Comparison of ENCODE assay signal across 6 cellular contexts in genomic region chr12:82360834-82361233, GRCh38. TPM values are rescaled to one million over a fixed set of nuclear protein-coding genes. Genes with fewer than 3 reads are reported as not detected.
DNase-seq lines count a peak whose midpoint lies in the region; ATAC-seq, FAIRE-seq and TF ChIP-seq lines count a peak whose summit lies in the region.
"Not testable (repeated sequence)": the region's sequence is repeated elsewhere in the genome, so short reads cannot be mapped to it uniquely, and the experiment has no call there.

No MANE protein-coding gene starts in this region.

- peak overlapping the region in 1 of 3 donors; percentile 10 for H3K27ac Mint-ChIP-seq in CD4-positive, CD25-positive, alpha-beta regulatory T cell
- H3K27ac Mint-ChIP-seq in WTC11, result not testable (repeated sequence)

- H3K27me3 ChIP-seq in CD4-positive, CD25-positive, alpha-beta regulatory T cell (ENCODE audit: control insufficient read depth, insufficient read depth, low read length); GM12878 (replicated peaks in 1 of 2; ENCODE audit: control insufficient read depth in 2 of 2, insufficient read depth in 2 of 2, low read length in 1 of 2); HepG2 (ENCODE audit: control insufficient read depth in 1 of 2, insufficient read depth in 2 of 2, low read length in 2 of 2); testis: not testable (repeated sequence)

- peak overlapping the region in 3 of 4 donors; percentile 36 to 98 (median 64) for H3K4me3 Mint-ChIP-seq in CD4-positive, CD25-positive, alpha-beta regulatory T cell
- H3K4me3 Mint-ChIP-seq in WTC11, result not testable (repeated sequence)
- peak overlapping the region; percentile 8 for H3K4me3 Mint-ChIP-seq in activated T-cell treated with anti-CD3 and anti-CD28 coated beads, Interleukin-2, amount 50 U/mL, for 4 hours

- peaks cover 30% of the 10 kb centered on the region for H3K4me1 ChIP-seq in CD4-positive, CD25-positive, alpha-beta regulatory T cell (ENCODE audit: control insufficient read depth, insufficient read depth, low read length, poor library complexity, severe bottlenecking)
- not testable (repeated sequence) for H3K4me1 ChIP-seq in GM12878 (ENCODE audit: control insufficient read depth, insufficient read depth, low read length)
- H3K4me1 ChIP-seq in HepG2 (ENCODE audit: insufficient read depth, low read length) (peaks cover 21% of the 10 kb centered on the region), testis (peaks cover 13% of the 10 kb centered on the region)

- H3K9me3 Mint-ChIP-seq in CD4-positive, CD25-positive, alpha-beta regulatory T cell; WTC11; activated T-cell treated with anti-CD3 and anti-CD28 coated beads, Interleukin-2, amount 50 U/mL, for 4 hours: not testable (repeated sequence)

- H3K27ac ChIP-seq in CD4-positive, CD25-positive, alpha-beta regulatory T cell (ENCODE audit: insufficient read depth, low read length, poor library complexity, severe bottlenecking); GM12878 (ENCODE audit: control insufficient read depth, insufficient read depth); HepG2 (ENCODE audit: extremely low read length, insufficient read depth, low read length); testis: not testable (repeated sequence)

- not testable (repeated sequence) for TF ChIP-seq RAD21 in GM12878 (IDR thresholded peaks at IDR 0.05; ENCODE audit: insufficient read depth, low read depth, low read length); HepG2 (CRISPR knock-in tag; IDR thresholded peaks at IDR 0.05)

- RAD21 ChIA-PET in GM12878 (lab: Charles Lee; ENCODE audit: unreplicated experiment), result interaction anchor here (0.9 to 1.5 kb wide), 2 partner anchors 717 to 1463 kb away, joined by 3 read pairs; no protein-coding TSS in a partner anchor

- peaks cover 25% of the 10 kb centered on the region for H3K36me3 Mint-ChIP-seq in CD4-positive, CD25-positive, alpha-beta regulatory T cell
- peaks cover 29% of the 10 kb centered on the region for H3K36me3 Mint-ChIP-seq in WTC11
- peaks cover 18% of the 10 kb centered on the region for H3K36me3 Mint-ChIP-seq in activated T-cell treated with anti-CD3 and anti-CD28 coated beads, Interleukin-2, amount 50 U/mL, for 4 hours (ENCODE audit: insufficient read depth)

- not testable (repeated sequence) for H3K27me3 Mint-ChIP-seq in CD4-positive, CD25-positive, alpha-beta regulatory T cell; WTC11 (ENCODE audit: low read depth); activated T-cell treated with anti-CD3 and anti-CD28 coated beads, Interleukin-2, amount 50 U/mL, for 4 hours (ENCODE audit: low read depth)

- not testable (repeated sequence) for TF ChIP-seq POLR2A in GM12878 (IDR thresholded peaks at IDR 0.05; ENCODE audit: low read depth, low read length); HepG2 (IDR thresholded peaks at IDR 0.05; ENCODE audit: insufficient read depth in 1 of 2, low read depth in 2 of 2, low read length in 2 of 2); testis (IDR thresholded peaks at IDR 0.05)

- H3K4me2 ChIP-seq in GM12878 (ENCODE audit: control insufficient read depth, insufficient read depth), result peak overlapping the region; percentile 91
- H3K4me2 ChIP-seq in HepG2 (ENCODE audit: low read depth, low read length), result not testable (repeated sequence)

- H4K20me1 ChIP-seq in GM12878 (ENCODE audit: control insufficient read depth, insufficient read depth); HepG2 (ENCODE audit: insufficient read depth, low read length): not testable (repeated sequence)

- H3K9me3 ChIP-seq in CD4-positive, CD25-positive, alpha-beta regulatory T cell (ENCODE audit: control insufficient read depth in 2 of 2, low read length in 2 of 2); GM12878 (replicated peaks; ENCODE audit: control insufficient read depth, insufficient read depth, low read length); HepG2 (ENCODE audit: low read length); testis: not testable (repeated sequence)

- 98% methylated on average over 11 of the region's 11 CpGs for WGBS in GM12878 (ENCODE audit: insufficient coverage, insufficient replicate concordance, low lambda C conversion rate, missing lambda C conversion rate)
- WGBS in HepG2 (ENCODE audit: low lambda C conversion rate), result 99% methylated on average over 11 of the region's 11 CpGs
- 92 to 94% methylated on average over 11 of the region's 11 CpGs for WGBS in testis, 2 donors

- not testable (repeated sequence) for H3K9ac ChIP-seq in GM12878 (ENCODE audit: control insufficient read depth, insufficient read depth, low read length); HepG2 (ENCODE audit: insufficient read depth, low read depth, low read length)

- H2AFZ ChIP-seq in GM12878 (ENCODE audit: control insufficient read depth, low read depth, low read length); HepG2 (ENCODE audit: low read length): not testable (repeated sequence)

- intact Hi-C loops in GM12878 (cut with micrococcal nuclease; ENCODE audit: unreplicated experiment); HepG2 (cut with micrococcal nuclease; ENCODE audit: unreplicated experiment); testis (cut with DNase I; ENCODE audit: low total_unique reads): not testable (repeated sequence)

- H3K4me1 Mint-ChIP-seq in CD4-positive, CD25-positive, alpha-beta regulatory T cell, result peaks cover 31 to 62% (median 43%) of the 10 kb centered on the region in 4 donors
- H3K4me1 Mint-ChIP-seq in WTC11, result peaks cover 28% of the 10 kb centered on the region
- peaks cover 44% of the 10 kb centered on the region for H3K4me1 Mint-ChIP-seq in activated T-cell treated with anti-CD3 and anti-CD28 coated beads, Interleukin-2, amount 50 U/mL, for 4 hours (ENCODE audit: low read depth)

- not testable (repeated sequence) for BruUV-seq in GM12878 (replicated peaks; lab: Mats Ljungman, UMichigan); HepG2 (replicated peaks; lab: Mats Ljungman, UMichigan)

- not testable (repeated sequence) for H3K4me3 ChIP-seq in CD4-positive, CD25-positive, alpha-beta regulatory T cell (ENCODE audit: low read depth, low read length); GM12878; HepG2 (replicated peaks in 1 of 3; ENCODE audit: insufficient read depth in 1 of 3, low read depth in 2 of 3, low read length in 3 of 3); testis

- ATAC-seq in CD4-positive, CD25-positive, alpha-beta regulatory T cell (ENCODE audit: low read depth in 2 of 2); WTC11; activated T-cell treated with anti-CD3 and anti-CD28 coated beads, Interleukin-2, amount 50 U/mL, for 4 hours; GM12878; HepG2: not testable (repeated sequence)

- in situ Hi-C loops in GM12878 (cut with MboI), result loop anchor here (10.0 to 25.0 kb wide), 2 partner anchors 274 to 1549 kb away; no protein-coding TSS in a partner anchor
- in situ Hi-C loops in HepG2 (cut with HindIII; ENCODE audit: extremely low pct_ligation_motif_present, low pct_unique_long_range_greater_than_20kb), result not testable (repeated sequence)

- H3K79me2 ChIP-seq in GM12878 (ENCODE audit: control insufficient read depth, insufficient read depth, low read length), result peaks cover 32% of the 10 kb centered on the region
- peaks cover 33% of the 10 kb centered on the region for H3K79me2 ChIP-seq in HepG2 (ENCODE audit: insufficient read depth, low read length)

- not testable (repeated sequence) for TF ChIP-seq EP300 in GM12878 (IDR thresholded peaks at IDR 0.05; ENCODE audit: borderline replicate concordance in 1 of 2, control insufficient read depth in 1 of 2, low read depth in 2 of 2, low read length in 2 of 2); HepG2 (IDR thresholded peaks at IDR 0.05; ENCODE audit: low read depth in 2 of 2, low read length in 2 of 2); HepG2 (CRISPR knock-in tag; IDR thresholded peaks at IDR 0.05; ENCODE audit: borderline replicate concordance)

- POLR2A ChIA-PET in WTC11 (lab: Charles Lee); HepG2 (lab: Yijun Ruan, JAX): not testable (repeated sequence)
- POLR2A ChIA-PET in GM12878 (lab: Charles Lee), result interaction anchor here (0.6 kb wide), 1 partner anchor 1023 kb away, joined by 3 read pairs; no protein-coding TSS in a partner anchor

- not testable (repeated sequence) for H3K36me3 ChIP-seq in CD4-positive, CD25-positive, alpha-beta regulatory T cell (ENCODE audit: control insufficient read depth, insufficient read depth, low read length); GM12878 (ENCODE audit: control insufficient read depth in 2 of 2, insufficient read depth in 2 of 2, low read length in 1 of 2); HepG2 (replicated peaks in 1 of 2; ENCODE audit: control insufficient read depth in 1 of 2, insufficient read depth in 2 of 2, low read length in 2 of 2); testis (ENCODE audit: low read depth, missing control alignments)

- FAIRE-seq in GM12878 (lab: Jason Lieb, UNC); HepG2 (lab: Jason Lieb, UNC): not testable (repeated sequence)

- CTCF ChIA-PET in WTC11 (lab: Charles Lee); HepG2 (lab: Yijun Ruan, JAX; ENCODE audit: low intra/inter-chr PET ratio, low total read pairs): not testable (repeated sequence)
- CTCF ChIA-PET in GM12878 (lab: Yijun Ruan, JAX), result interaction anchor here (0.7 to 2.0 kb wide), 8 partner anchors 9 to 750 kb away, joined by 3 to 7 read pairs (median 4); no protein-coding TSS in a partner anchor

- not testable (repeated sequence) for TF ChIP-seq CTCF in WTC11 (IDR thresholded peaks at IDR 0.05); GM12878 (IDR thresholded peaks at IDR 0.05 in 2 of 3, conservative IDR thresholded peaks at IDR 0.05 in 1 of 3; ENCODE audit: control insufficient read depth in 2 of 3, extremely low read depth in 1 of 3, insufficient read depth in 1 of 3, low read depth in 3 of 3, low read length in 3 of 3); HepG2 (CRISPR knock-in tag; IDR thresholded peaks at IDR 0.05); testis (IDR thresholded peaks at IDR 0.05)

- SMC1A ChIA-PET in GM12878 (lab: Charles Lee; ENCODE audit: uncharacterized antibody, unreplicated experiment), result interaction anchor here (0.9 to 1.2 kb wide), 2 partner anchors 80 to 165 kb away, joined by 3 to 5 read pairs; no protein-coding TSS in a partner anchor

- not testable (repeated sequence) for DNase-seq in CD4-positive, CD25-positive, alpha-beta regulatory T cell; WTC11 (ENCODE audit: low spot score); activated T-cell treated with anti-CD3 and anti-CD28 coated beads, Interleukin-2, amount 50 U/mL, for 4 hours; GM12878 (ENCODE audit: low read depth, low spot score); HepG2 (ENCODE audit: low spot score)
- peak; percentile 23 for DNase-seq in testis

RNA-seq across cellular contexts. Expression of gene METTL25, which starts 2.5 kb away (rescaled TPM):
- 13.4 TPM for total RNA-seq in CD4-positive, CD25-positive, alpha-beta regulatory T cell
- 10 to 100 TPM; 12.6 to 16.1 (median 14.4) TPM for polyA plus RNA-seq in CD4-positive, CD25-positive, alpha-beta regulatory T cell
- total RNA-seq in WTC11 (2021) (6.3 to 8.0 TPM (median 7.2 TPM) in 3 replicates), GM12878 (2014; rRNA removed) (7.5 and 12.6 TPM in 2 replicates), GM12878 (2014; rRNA removed; fragmentation: Illumina TruSeq; extraction: Trizol) (9.9 and 10.0 TPM in 2 replicates), GM12878 (2021) (8.5 and 11.3 TPM in 2 replicates), HepG2 (2016; rRNA removed; fragmentation: Illumina TruSeq; extraction: Trizol) (7.8 and 8.6 TPM in 2 replicates), testis (10 to 100 TPM; 10.8 to 11.3 TPM)
- total RNA-seq in activated T-cell treated with anti-CD3 and anti-CD28 coated beads, Interleukin-2, amount 50 U/mL, for 4 hours, result 1 to 10 TPM; 6.7 to 7.4 (median 7.2) TPM
- total RNA-seq in GM12878 (2013; cell fraction: nucleolus; rRNA removed), result 28.1 and 29.7 TPM in 2 replicates
- 2.9 TPM for polyA plus RNA-seq in GM12878 (2011; ENCODE audit: low read depth)
- polyA plus RNA-seq in GM12878 (2011; rRNA removed) (11.0 and 20.3 TPM in 2 replicates), GM12878 (2014; fragmentation: Illumina TruSeq; extraction: Trizol) (5.6 and 8.4 TPM in 2 replicates), GM12878 (2014; fragmentation: Nextera tagmentation; extraction: Ambion mirVana) (1 to 10 TPM; 6.6 to 7.0 TPM), GM12878 (2014; rRNA removed) (5.8 and 7.1 TPM in 2 replicates), GM12878 (2016; fragmentation: Nextera tagmentation; extraction: Ambion mirVana) (10 to 100 TPM in 1 of 2 experiments, 1 to 10 TPM in 1; 8.4 to 11.2 TPM), HepG2 (2011; rRNA removed) (2.2 and 2.9 TPM in 2 replicates), testis (ENCODE audit: insufficient read depth, low read depth, low replicate concordance) (9.0 TPM)
- polyA plus RNA-seq in GM12878 (2011; cell fraction: cytosol; rRNA removed), result 2.5 and 5.1 TPM in 2 replicates
- polyA plus RNA-seq in GM12878 (2011; cell fraction: nucleus; rRNA removed), result 25.1 and 29.4 TPM in 2 replicates
- polyA plus RNA-seq in GM12878 (2012), result 4.0 and 5.3 TPM in 2 replicates
- 8.9 and 16.7 TPM in 2 replicates for polyA minus RNA-seq in GM12878 (2011; rRNA and poly(A)+ RNA removed)
- 4.8 and 6.5 TPM in 2 replicates for polyA minus RNA-seq in GM12878 (2011; cell fraction: cytosol; rRNA and poly(A)+ RNA removed)
- polyA minus RNA-seq in GM12878 (2011; cell fraction: nucleus; rRNA and poly(A)+ RNA removed), result 31.6 and 56.0 TPM in 2 replicates
- 38.3 and 44.9 TPM in 2 replicates for total RNA-seq in HepG2 (2016; cell fraction: cytosol; rRNA removed; fragmentation: Illumina TruSeq; extraction: Trizol; ENCODE audit: low read depth)
- 8.1 and 11.0 TPM in 2 replicates for total RNA-seq in HepG2 (2016; cell fraction: insoluble cytoplasmic fraction; rRNA removed; fragmentation: Illumina TruSeq; extraction: Trizol)
- 23.1 and 30.9 TPM in 2 replicates for total RNA-seq in HepG2 (2016; cell fraction: membrane; rRNA removed; fragmentation: Illumina TruSeq; extraction: Trizol)
- total RNA-seq in HepG2 (2016; cell fraction: nucleus; rRNA removed; fragmentation: Illumina TruSeq; extraction: Trizol), result 13.3 and 13.7 TPM in 2 replicates
- 0.96 and 1.5 TPM in 2 replicates for polyA plus RNA-seq in HepG2 (2011; cell fraction: cytosol; rRNA removed)
- 4.8 and 6.7 TPM in 2 replicates for polyA plus RNA-seq in HepG2 (2011; cell fraction: nucleus; rRNA removed)
- polyA plus RNA-seq in HepG2 (2012), result 2.5 and 3.1 TPM in 2 replicates
- polyA plus RNA-seq in HepG2 (2016; cell fraction: cytosol; fragmentation: Illumina TruSeq; extraction: Trizol; ENCODE audit: low read depth), result 0.50 and 0.63 TPM in 2 replicates
- 5.7 and 5.8 TPM in 2 replicates for polyA plus RNA-seq in HepG2 (2016; cell fraction: insoluble cytoplasmic fraction; fragmentation: Illumina TruSeq; extraction: Trizol; ENCODE audit: low read depth)
- 1.9 TPM in 2 replicates for polyA plus RNA-seq in HepG2 (2016; cell fraction: membrane; fragmentation: Illumina TruSeq; extraction: Trizol; ENCODE audit: low read depth)
- 6.4 and 6.9 TPM in 2 replicates for polyA plus RNA-seq in HepG2 (2016; cell fraction: nucleus; fragmentation: Illumina TruSeq; extraction: Trizol; ENCODE audit: insufficient read depth, low read depth)
- polyA minus RNA-seq in HepG2 (2011; rRNA and poly(A)+ RNA removed; ENCODE audit: low replicate concordance), result 5.5 and 9.2 TPM in 2 replicates
- polyA minus RNA-seq in HepG2 (2011; cell fraction: cytosol; rRNA and poly(A)+ RNA removed), result 3.9 and 8.4 TPM in 2 replicates
- polyA minus RNA-seq in HepG2 (2011; cell fraction: nucleus; rRNA and poly(A)+ RNA removed), result 23.4 and 26.4 TPM in 2 replicates

RNA-seq across cellular contexts. Expression of gene CCDC59, which starts 2.6 kb away (rescaled TPM):
- 141 TPM for total RNA-seq in CD4-positive, CD25-positive, alpha-beta regulatory T cell
- polyA plus RNA-seq in CD4-positive, CD25-positive, alpha-beta regulatory T cell, result 100 to 1,000 TPM in 2 of 4 donors, 10 to 100 TPM in 2; 84.5 to 108 (median 99.8) TPM
- total RNA-seq in WTC11 (2021) (48.9 to 49.2 TPM (median 49.2 TPM) in 3 replicates), GM12878 (2014; rRNA removed) (44.3 and 48.8 TPM in 2 replicates), GM12878 (2014; rRNA removed; fragmentation: Illumina TruSeq; extraction: Trizol) (104 and 115 TPM in 2 replicates), GM12878 (2021) (49.1 and 51.1 TPM in 2 replicates), HepG2 (2016; rRNA removed; fragmentation: Illumina TruSeq; extraction: Trizol) (81.3 and 93.4 TPM in 2 replicates), testis (10 to 100 TPM; 63.5 to 73.5 TPM)
- 100 to 1,000 TPM; 126 to 136 (median 130) TPM for total RNA-seq in activated T-cell treated with anti-CD3 and anti-CD28 coated beads, Interleukin-2, amount 50 U/mL, for 4 hours
- 55.1 and 64.1 TPM in 2 replicates for total RNA-seq in GM12878 (2013; cell fraction: nucleolus; rRNA removed)
- polyA plus RNA-seq in GM12878 (2011; ENCODE audit: low read depth), result 30.5 TPM
- polyA plus RNA-seq in GM12878 (2011; rRNA removed) (30.4 and 39.1 TPM in 2 replicates), GM12878 (2014; fragmentation: Illumina TruSeq; extraction: Trizol) (128 and 131 TPM in 2 replicates), GM12878 (2014; fragmentation: Nextera tagmentation; extraction: Ambion mirVana) (10 to 100 TPM; 94.7 to 98.6 TPM), GM12878 (2014; rRNA removed) (39.4 and 57.0 TPM in 2 replicates), GM12878 (2016; fragmentation: Nextera tagmentation; extraction: Ambion mirVana) (10 to 100 TPM; 77.3 to 90.7 TPM), HepG2 (2011; rRNA removed) (10.8 and 16.1 TPM in 2 replicates), testis (ENCODE audit: insufficient read depth, low read depth, low replicate concordance) (24.5 TPM)
- polyA plus RNA-seq in GM12878 (2011; cell fraction: cytosol; rRNA removed), result 13.5 and 15.6 TPM in 2 replicates
- 15.7 and 19.7 TPM in 2 replicates for polyA plus RNA-seq in GM12878 (2011; cell fraction: nucleus; rRNA removed)
- polyA plus RNA-seq in GM12878 (2012), result 57.3 and 68.2 TPM in 2 replicates
- polyA minus RNA-seq in GM12878 (2011; rRNA and poly(A)+ RNA removed), result 12.4 and 16.9 TPM in 2 replicates
- polyA minus RNA-seq in GM12878 (2011; cell fraction: cytosol; rRNA and poly(A)+ RNA removed), result 1.5 and 9.1 TPM in 2 replicates
- polyA minus RNA-seq in GM12878 (2011; cell fraction: nucleus; rRNA and poly(A)+ RNA removed), result 17.0 and 30.0 TPM in 2 replicates
- total RNA-seq in HepG2 (2016; cell fraction: cytosol; rRNA removed; fragmentation: Illumina TruSeq; extraction: Trizol; ENCODE audit: low read depth), result 37.4 and 37.5 TPM in 2 replicates
- 78.2 and 98.1 TPM in 2 replicates for total RNA-seq in HepG2 (2016; cell fraction: insoluble cytoplasmic fraction; rRNA removed; fragmentation: Illumina TruSeq; extraction: Trizol)
- total RNA-seq in HepG2 (2016; cell fraction: membrane; rRNA removed; fragmentation: Illumina TruSeq; extraction: Trizol), result 39.8 and 46.7 TPM in 2 replicates
- total RNA-seq in HepG2 (2016; cell fraction: nucleus; rRNA removed; fragmentation: Illumina TruSeq; extraction: Trizol), result 70.4 and 76.6 TPM in 2 replicates
- 11.2 and 13.4 TPM in 2 replicates for polyA plus RNA-seq in HepG2 (2011; cell fraction: cytosol; rRNA removed)
- polyA plus RNA-seq in HepG2 (2011; cell fraction: nucleus; rRNA removed), result 6.8 and 11.4 TPM in 2 replicates
- 32.1 and 40.0 TPM in 2 replicates for polyA plus RNA-seq in HepG2 (2012)
- polyA plus RNA-seq in HepG2 (2016; cell fraction: cytosol; fragmentation: Illumina TruSeq; extraction: Trizol; ENCODE audit: low read depth), result 26.7 and 26.9 TPM in 2 replicates
- polyA plus RNA-seq in HepG2 (2016; cell fraction: insoluble cytoplasmic fraction; fragmentation: Illumina TruSeq; extraction: Trizol; ENCODE audit: low read depth), result 96.1 and 98.2 TPM in 2 replicates
- polyA plus RNA-seq in HepG2 (2016; cell fraction: membrane; fragmentation: Illumina TruSeq; extraction: Trizol; ENCODE audit: low read depth), result 26.7 and 28.3 TPM in 2 replicates
- 63.8 and 68.1 TPM in 2 replicates for polyA plus RNA-seq in HepG2 (2016; cell fraction: nucleus; fragmentation: Illumina TruSeq; extraction: Trizol; ENCODE audit: insufficient read depth, low read depth)
- 2.4 and 2.5 TPM in 2 replicates for polyA minus RNA-seq in HepG2 (2011; rRNA and poly(A)+ RNA removed; ENCODE audit: low replicate concordance)
- polyA minus RNA-seq in HepG2 (2011; cell fraction: cytosol; rRNA and poly(A)+ RNA removed), result 12.2 and 16.4 TPM in 2 replicates
- 61.3 and 75.0 TPM in 2 replicates for polyA minus RNA-seq in HepG2 (2011; cell fraction: nucleus; rRNA and poly(A)+ RNA removed)
